In the genomic region with DNA sequence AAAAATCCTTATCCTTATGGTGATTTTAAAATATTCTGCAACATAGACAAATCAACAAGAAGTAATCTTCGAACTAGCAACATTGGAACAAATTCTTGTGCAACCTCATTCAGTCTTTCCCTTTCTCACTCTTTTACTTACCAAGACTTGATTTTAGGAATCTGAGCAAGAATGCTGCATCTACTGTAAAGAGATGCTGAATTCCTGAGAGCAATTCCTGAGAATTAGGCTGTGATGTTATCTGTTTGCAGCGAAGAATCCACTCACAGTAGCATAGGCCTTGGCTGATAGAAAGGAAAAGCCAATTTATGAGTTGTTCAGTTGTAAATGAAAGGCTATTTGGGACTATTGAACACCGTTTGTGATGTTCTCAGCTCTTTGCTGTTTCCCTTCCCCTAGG, we compare ENCODE assay signal across 5 cellular contexts.
"Had no signal": no experiment of that assay in that cellular context is flagged by ENCODE, and none has a peak within 500 bp of the region (broad histone marks: within the 10 kb centered on the region; RNA-seq: fewer than 3 reads in every experiment).

No MANE protein-coding gene starts in this region.

- H3K36me3 Mint-ChIP-seq: IgD-negative memory B cell had no signal

- DNase-seq: IMR-90, KBM-7 had no signal

- H3K27ac ChIP-seq: HL-60 had no signal

- H3K4me1 Mint-ChIP-seq: IgD-negative memory B cell had no signal

- H3K27ac Mint-ChIP-seq: IgD-negative memory B cell had no signal

- H3K9me3 Mint-ChIP-seq: IgD-negative memory B cell had no signal

- H3K4me3 Mint-ChIP-seq: IgD-negative memory B cell had no signal

- H3K4me3 ChIP-seq: K562 had no signal
